ENCODE assay signal across 23 cellular contexts in the genomic region with DNA sequence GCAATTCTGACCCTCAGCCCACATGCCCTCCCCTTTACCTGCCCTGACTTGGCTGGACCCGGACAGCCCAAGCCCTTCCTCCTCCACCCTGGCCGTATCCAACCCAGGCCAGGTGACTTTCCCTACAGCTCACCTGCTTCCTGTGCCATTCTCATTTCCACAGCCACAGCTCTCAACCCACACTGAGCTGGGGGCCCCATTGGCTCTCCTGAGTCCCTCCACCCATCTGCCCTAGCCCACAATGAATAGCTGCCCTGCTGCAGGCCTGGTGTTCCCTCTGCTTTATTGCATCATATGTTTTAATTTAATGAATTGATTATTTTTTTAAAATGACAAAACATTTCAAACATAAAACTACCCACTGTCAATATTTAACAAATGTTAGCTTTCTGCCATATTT.
DNase-seq lines count a peak whose midpoint lies in the region; ATAC-seq and TF ChIP-seq lines count a peak whose summit lies in the region.
"Had no signal": no experiment of that assay in that cellular context is flagged by ENCODE, and none has a peak within 500 bp of the region (broad histone marks: within the 10 kb centered on the region; RNA-seq: fewer than 3 reads in every experiment).

No MANE protein-coding gene starts in this region.

- H3K4me2 ChIP-seq in IMR-90 (ENCODE audit: low read depth, low read length) = no peak overlapping the region

- H3K9me3 Mint-ChIP-seq in activated T-cell treated with anti-CD3 and anti-CD28 coated beads, Interleukin-2, amount 50 U/mL, for 72 hours = peaks cover 0 to 4% of the 10 kb centered on the region in 2 donors
- H3K9me3 Mint-ChIP-seq in activated CD4-positive, alpha-beta memory T cell treated with anti-CD3 and anti-CD28 coated beads, Interleukin-2, amount 10 ng/mL, durations not matched to agents 7 days and 5 days = peaks cover 2% of the 10 kb centered on the region

- no peak for ATAC-seq in activated T-cell treated with anti-CD3 and anti-CD28 coated beads, Interleukin-2, amount 50 U/mL, for 72 hours (replicated peaks in 1 of 2)
- ATAC-seq in IMR-90 (ENCODE audit: low read depth) = no peak
- ATAC-seq in lung (ENCODE audit: insufficient read depth, low FRiP score) = no peak
- ATAC-seq in left colon = no peak
- ATAC-seq: HepG2, PC-3 had no signal

- no peak overlapping the region for H4K91ac ChIP-seq in IMR-90 (ENCODE audit: insufficient read depth, low read depth, low read length)

- H3K9me3 ChIP-seq in IMR-90 (ENCODE audit: control insufficient read depth, insufficient read depth, low read length) (no peaks in the 10 kb centered on the region), lung (ENCODE audit: control insufficient read depth in 2 of 2, insufficient read depth in 1 of 2, low read length in 1 of 2) (peaks cover 0 to 1% of the 10 kb centered on the region in 2 donors), SJCRH30 (replicated peaks) (no peaks in the 10 kb centered on the region)
- H3K9me3 ChIP-seq: sigmoid colon, transverse colon had no signal

- no TSS peak for BruUV-seq in IMR-90 (replicated peaks; lab: Mats Ljungman, UMichigan)

- H2BK20ac ChIP-seq in IMR-90 (ENCODE audit: low read depth, low read length) = no peak overlapping the region

- H3K4me1 ChIP-seq in IMR-90 (ENCODE audit: control insufficient read depth, insufficient read depth, low read length) (peaks cover 3% of the 10 kb centered on the region; the same call in 1 of the 2 replicates), lung (ENCODE audit: control insufficient read depth in 2 of 2, insufficient read depth in 2 of 2, low read length in 2 of 2) (peaks cover 0 to 6% of the 10 kb centered on the region in 2 donors), SJCRH30 (no peaks in the 10 kb centered on the region)

- no peaks in the 10 kb centered on the region for H4K20me1 ChIP-seq in IMR-90 (ENCODE audit: insufficient read depth, low read length)

- TF ChIP-seq CTCF in IMR-90 (conservative IDR thresholded peaks at IDR 0.05; ENCODE audit: low read depth, low read length) (no peak), lung (IDR thresholded peaks at IDR 0.05; ENCODE audit: control extremely low read depth, extremely low read depth) (no peak)

- no peak overlapping the region for H2AFZ ChIP-seq in IMR-90 (replicated peaks; ENCODE audit: low read length, poor library complexity)
- H2AFZ ChIP-seq: neural progenitor cell had no signal

- H2BK5ac ChIP-seq in IMR-90 (ENCODE audit: low read depth, low read length, poor library complexity, severe bottlenecking) = no peak overlapping the region

- intact Hi-C loops in IMR-90 (cut with micrococcal nuclease) (no loop called here), left colon (cut with DNase I, micrococcal nuclease) (no loop called here)

- peaks cover 71% of the 10 kb centered on the region for H3K4me1 Mint-ChIP-seq in activated T-cell treated with anti-CD3 and anti-CD28 coated beads, Interleukin-2, amount 50 U/mL, for 72 hours (ENCODE audit: low read depth)
- H3K4me1 Mint-ChIP-seq in activated CD4-positive, alpha-beta memory T cell treated with anti-CD3 and anti-CD28 coated beads, Interleukin-2, amount 10 ng/mL, durations not matched to agents 7 days and 5 days = peaks cover 74% of the 10 kb centered on the region

- H3K27ac Mint-ChIP-seq in activated T-cell treated with anti-CD3 and anti-CD28 coated beads, Interleukin-2, amount 50 U/mL, for 72 hours = no peak overlapping the region
- peak overlapping the region; percentile 63 for H3K27ac Mint-ChIP-seq in activated CD4-positive, alpha-beta memory T cell treated with anti-CD3 and anti-CD28 coated beads, Interleukin-2, amount 10 ng/mL, durations not matched to agents 7 days and 5 days
- H3K27ac Mint-ChIP-seq: neural progenitor cell, progenitor cell of endocrine pancreas had no signal

- H3K23ac ChIP-seq in IMR-90 (ENCODE audit: low read depth, low read length) = no peak overlapping the region

- peaks cover 8% of the 10 kb centered on the region for H3K27me3 ChIP-seq in IMR-90 (ENCODE audit: control insufficient read depth, insufficient read depth, low read length)
- H3K27me3 ChIP-seq in lung (ENCODE audit: control insufficient read depth, insufficient read depth) = no peaks in the 10 kb centered on the region
- no peaks in the 10 kb centered on the region for H3K27me3 ChIP-seq in SJCRH30
- H3K27me3 ChIP-seq: neural progenitor cell, sigmoid colon, transverse colon had no signal

- H3K27ac ChIP-seq in IMR-90 (ENCODE audit: insufficient read depth, low read length) = no peak overlapping the region
- H3K27ac ChIP-seq in lung (ENCODE audit: low read depth in 1 of 2, low read length in 1 of 2) = no peak overlapping the region
- H3K27ac ChIP-seq in SJCRH30 = no peak overlapping the region
- H3K27ac ChIP-seq: C4-2B, neural progenitor cell, sigmoid colon, transverse colon had no signal

- H3K36me3 ChIP-seq in IMR-90 (ENCODE audit: control insufficient read depth, insufficient read depth, low read length) (no peaks in the 10 kb centered on the region), lung (ENCODE audit: control insufficient read depth in 2 of 2, insufficient read depth in 2 of 2, low read length in 2 of 2) (no peaks in the 10 kb centered on the region), SJCRH30 (no peaks in the 10 kb centered on the region)
- H3K36me3 ChIP-seq: neural progenitor cell, sigmoid colon, transverse colon had no signal

- no peak overlapping the region for H3K56ac ChIP-seq in IMR-90 (ENCODE audit: extremely low read depth, insufficient read depth, low read length)

- no peaks in the 10 kb centered on the region for H3K27me3 Mint-ChIP-seq in activated T-cell treated with anti-CD3 and anti-CD28 coated beads, Interleukin-2, amount 50 U/mL, for 72 hours (ENCODE audit: low read depth)
- H3K27me3 Mint-ChIP-seq in activated CD4-positive, alpha-beta memory T cell treated with anti-CD3 and anti-CD28 coated beads, Interleukin-2, amount 10 ng/mL, durations not matched to agents 7 days and 5 days = peaks cover 2% of the 10 kb centered on the region

- H3K18ac ChIP-seq in IMR-90 (ENCODE audit: low read depth, low read length) = no peak overlapping the region

- no peak overlapping the region for H4K8ac ChIP-seq in IMR-90 (ENCODE audit: low read depth in 2 of 2, low read length in 2 of 2)

- DNase-seq in activated T-cell treated with anti-CD3 and anti-CD28 coated beads, Interleukin-2, amount 50 U/mL, for 72 hours = no peak
- no peak for DNase-seq in activated T-cell treated with anti-CD3 and anti-CD28 coated beads, Interleukin-2, amount 50 U/mL, for 1 hour
- DNase-seq in IMR-90 (no peak), lung (ENCODE audit: low spot score) (peak; percentile 25), AG08395 (ENCODE audit: low spot score) (no peak), left colon (no peak), SJCRH30 (no peak)
- DNase-seq in activated CD4-positive, alpha-beta memory T cell treated with anti-CD3 and anti-CD28 coated beads, Interleukin-2, amount 10 ng/mL, durations not matched to agents 7 days and 5 days = peak; percentile 34
- DNase-seq: activated CD4-positive, CD25-positive, alpha-beta regulatory T cell treated with anti-CD3 and anti-CD28 coated beads, Interleukin-2, amount 50 U/mL, for 72 hours; activated CD8-positive, alpha-beta memory T cell treated with anti-CD3 and anti-CD28 coated beads, Interleukin-2, amount 50 U/mL, for 48 hours; DMS 273 treated with DMSO at 0.1 percent for 48 hours; mammary epithelial cell; NCI-H1092; NCI-H1930; NCI-H82; PC-3; SHP77; sigmoid colon; transverse colon had no signal

- H3K14ac ChIP-seq in IMR-90 (replicated peaks; ENCODE audit: low read depth, low read length) = no peak overlapping the region

- dilution Hi-C loops in IMR-90 (cut with HindIII; ENCODE audit: low sequenced_read_pairs, unreplicated experiment) = no loop called here

- peaks cover 4 to 9% of the 10 kb centered on the region in 2 donors for H3K36me3 Mint-ChIP-seq in activated T-cell treated with anti-CD3 and anti-CD28 coated beads, Interleukin-2, amount 50 U/mL, for 72 hours (ENCODE audit: insufficient read depth in 2 of 2)
- H3K36me3 Mint-ChIP-seq in activated CD4-positive, alpha-beta memory T cell treated with anti-CD3 and anti-CD28 coated beads, Interleukin-2, amount 10 ng/mL, durations not matched to agents 7 days and 5 days (ENCODE audit: low read depth) = peaks cover 18% of the 10 kb centered on the region
- H3K36me3 Mint-ChIP-seq: neural progenitor cell had no signal

- TF ChIP-seq RAD21 in IMR-90 (IDR thresholded peaks at IDR 0.05; ENCODE audit: low read length) = no peak

- POLR2A ChIA-PET in IMR-90 (lab: Charles Lee; ENCODE audit: unreplicated experiment) = no interaction called here
- POLR2A ChIA-PET in activated CD4-positive, alpha-beta memory T cell treated with anti-CD3 and anti-CD28 coated beads, Interleukin-2, amount 10 ng/mL, durations not matched to agents 7 days and 5 days (lab: Charles Lee) = interaction anchor here (0.8 to 9.6 kb wide), 11 partner anchors 9 to 475 kb away, joined by 3 to 233 read pairs (median 20); a partner anchor contains a TSS

- H3K9me1 ChIP-seq in IMR-90 (ENCODE audit: insufficient read depth, low read length) = no peaks in the 10 kb centered on the region

- H4K5ac ChIP-seq in IMR-90 (ENCODE audit: low read depth, low read length) = no peak overlapping the region

- in situ Hi-C loops in IMR-90 (cut with MboI; ENCODE audit: low sequenced_read_pairs) = no loop called here

- H2AK5ac ChIP-seq in IMR-90 (ENCODE audit: low read depth, low read length) = no peak overlapping the region

- CTCF ChIA-PET in IMR-90 (lab: Yijun Ruan, JAX) = interaction anchor here (1.1 to 2.2 kb wide), 2 partner anchors 317 to 475 kb away, joined by 3 to 6 read pairs; no protein-coding TSS in a partner anchor
- CTCF ChIA-PET in activated CD4-positive, alpha-beta memory T cell treated with anti-CD3 and anti-CD28 coated beads, Interleukin-2, amount 10 ng/mL, durations not matched to agents 7 days and 5 days (lab: Charles Lee) = interaction anchor here (0.7 to 10.0 kb wide), 8 partner anchors 10 to 474 kb away, joined by 3 to 135 read pairs (median 13); no protein-coding TSS in a partner anchor

- TF ChIP-seq POLR2A in IMR-90 (IDR thresholded peaks at IDR 0.05; ENCODE audit: low read depth, low read length) = no peak

- H3K79me1 ChIP-seq in IMR-90 (ENCODE audit: low read depth in 1 of 2, low read length in 2 of 2) = no peaks in the 10 kb centered on the region

- no peak overlapping the region for H3K9ac ChIP-seq in IMR-90 (ENCODE audit: low read depth, low read length)
- H3K9ac ChIP-seq: neural progenitor cell had no signal

- no peak overlapping the region for H2BK15ac ChIP-seq in IMR-90 (ENCODE audit: low read depth, low read length)

- H3K4me3 ChIP-seq in IMR-90 (ENCODE audit: insufficient read depth, low read depth, low read length) (no peak overlapping the region), lung (no peak overlapping the region), SJCRH30 (no peak overlapping the region)
- H3K4me3 ChIP-seq: neural progenitor cell, sigmoid colon, transverse colon had no signal

- no peak overlapping the region for H3K4ac ChIP-seq in IMR-90 (ENCODE audit: low read depth, low read length)

- peak overlapping the region; percentile 56 to 70 for H3K4me3 Mint-ChIP-seq in activated T-cell treated with anti-CD3 and anti-CD28 coated beads, Interleukin-2, amount 50 U/mL, for 72 hours
- no peak overlapping the region for H3K4me3 Mint-ChIP-seq in activated CD4-positive, alpha-beta memory T cell treated with anti-CD3 and anti-CD28 coated beads, Interleukin-2, amount 10 ng/mL, durations not matched to agents 7 days and 5 days
- H3K4me3 Mint-ChIP-seq: neural progenitor cell had no signal

- H2BK120ac ChIP-seq in IMR-90 (ENCODE audit: low read depth, low read length) = no peak overlapping the region

- no peak overlapping the region for H2AK9ac ChIP-seq in IMR-90 (replicated peaks; ENCODE audit: low read depth, low read length, poor library complexity)

- no CpG with 5 or more reads among the region's 2 CpGs for WGBS in IMR-90 (ENCODE audit: extremely low coverage in 2 of 2, insufficient read length in 1 of 2), 2 experiments
- 89% methylated on average over 2 of the region's 2 CpGs for WGBS in lung, 2 donors

Comparison
In these comparisons a context has a peak if more than half of its experiments do, and no peak if none do; other contexts are left out.
1. DNase-seq: peak in activated CD4-positive, alpha-beta memory T cell treated with anti-CD3 and anti-CD28 coated beads, Interleukin-2, amount 10 ng/mL, durations not matched to agents 7 days and 5 days (single experiment) and lung (single experiment); none in activated T-cell treated with anti-CD3 and anti-CD28 coated beads, Interleukin-2, amount 50 U/mL, for 72 hours (0 of 2), activated T-cell treated with anti-CD3 and anti-CD28 coated beads, Interleukin-2, amount 50 U/mL, for 1 hour (single experiment), IMR-90 (single experiment), AG08395 (single experiment), left colon (0 of 2) and SJCRH30 (0 of 2).